ENCODE assay signal across 9 cellular contexts in the genomic region with DNA sequence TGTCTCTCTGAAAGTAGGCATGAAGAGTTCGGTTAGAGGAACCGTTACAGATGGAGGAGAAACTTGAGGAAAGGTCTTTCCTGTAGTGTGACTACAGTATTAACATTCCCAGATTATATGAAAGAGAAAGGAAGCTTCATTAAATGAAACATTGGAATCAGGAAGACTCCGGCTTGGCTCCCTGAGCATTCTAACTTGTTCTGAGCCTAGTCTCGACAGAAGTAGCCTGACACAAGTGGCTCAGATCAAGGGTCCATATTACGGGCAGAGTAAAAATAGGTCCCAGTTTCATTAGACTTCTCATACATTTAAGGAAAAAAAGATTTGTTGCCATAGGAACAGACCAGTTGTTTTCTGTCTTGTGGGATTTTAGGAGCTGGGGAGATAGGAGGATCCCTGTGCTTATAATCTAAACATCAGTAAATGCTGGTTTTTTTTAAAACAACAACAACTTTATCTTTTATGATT. TPM values are rescaled to one million over a fixed set of nuclear protein-coding genes. Genes with fewer than 3 reads are reported as not detected.
DNase-seq lines count a peak whose midpoint lies in the region; ATAC-seq, FAIRE-seq and TF ChIP-seq lines count a peak whose summit lies in the region.
"Had no signal": no experiment of that assay in that cellular context is flagged by ENCODE, and none has a peak within 500 bp of the region (broad histone marks: within the 10 kb centered on the region; RNA-seq: fewer than 3 reads in every experiment).

No MANE protein-coding gene starts in this region.

- POLR2A ChIA-PET in CD8-positive, alpha-beta memory T cell (lab: Charles Lee): interaction anchor here (0.7 to 8.8 kb wide), 7 partner anchors 9 to 71 kb away, joined by 3 to 86 read pairs (median 5); partner anchors contain the start of gene SMAP2
- POLR2A ChIA-PET in endothelial cell of umbilical vein (lab: Charles Lee): no interaction called here

- CTCF ChIA-PET in CD8-positive, alpha-beta memory T cell (lab: Charles Lee): interaction anchor here (1.4 to 6.3 kb wide), 9 partner anchors 12 to 242 kb away, joined by 3 to 46 read pairs (median 7); partner anchors contain the start of gene SMAP2
- CTCF ChIA-PET in endothelial cell of umbilical vein (lab: Charles Lee): interaction anchor here (0.9 to 6.6 kb wide), 6 partner anchors 12 to 242 kb away, joined by 4 to 37 read pairs (median 11); no protein-coding TSS in a partner anchor

- no peak for DNase-seq in CD8-positive, alpha-beta memory T cell
- DNase-seq in endothelial cell of umbilical vein (ENCODE audit: low read depth, low spot score): no peak
- DNase-seq in psoas muscle: no peak
- no peak for DNase-seq in NCI-H2196 treated with DMSO at 0.1 percent for 48 hours (lab: John Stamatoyannopoulos, UW; ENCODE audit: unreplicated experiment)
- DNase-seq in NCI-H146 (lab: John Stamatoyannopoulos, UW): no peak
- no peak for DNase-seq in NCI-H2227 treated with DMSO at 0.1 percent for 48 hours (lab: John Stamatoyannopoulos, UW)

- peak; percentile 59 for FAIRE-seq in endothelial cell of umbilical vein (lab: Jason Lieb, UNC)
- FAIRE-seq: HTR-8/SVneo had no signal

- no peaks in the 10 kb centered on the region for H3K27me3 ChIP-seq in CD8-positive, alpha-beta memory T cell (ENCODE audit: insufficient read depth, low read length, poor library complexity, severe bottlenecking)
- H3K27me3 ChIP-seq in OCI-LY3 (ENCODE audit: low read depth, low read length) (no peaks in the 10 kb centered on the region), endothelial cell of umbilical vein (ENCODE audit: control insufficient read depth in 2 of 2, insufficient read depth in 2 of 2, low read length in 2 of 2) (no peaks in the 10 kb centered on the region), psoas muscle (ENCODE audit: insufficient read depth in 3 of 3, low read length in 2 of 3) (no peaks in the 10 kb centered on the region)

- no peaks in the 10 kb centered on the region for H4K20me1 ChIP-seq in OCI-LY3 (ENCODE audit: insufficient read depth, low read length)
- H4K20me1 ChIP-seq in endothelial cell of umbilical vein (replicated peaks; ENCODE audit: control insufficient read depth, extremely low read depth, insufficient read depth, low read length): no peaks in the 10 kb centered on the region

- TF ChIP-seq CTCF in OCI-LY3 (IDR thresholded peaks at IDR 0.05; ENCODE audit: low read depth, low read length): no peak
- TF ChIP-seq CTCF in endothelial cell of umbilical vein (IDR thresholded peaks at IDR 0.05; ENCODE audit: extremely low read depth in 1 of 2, insufficient read depth in 1 of 2, low read depth in 1 of 2, low read length in 2 of 2): no peak
- no peak for TF ChIP-seq CTCF in psoas muscle (IDR thresholded peaks at IDR 0.05)

- H3K79me2 ChIP-seq in OCI-LY3 (ENCODE audit: low read length): peaks cover 88% of the 10 kb centered on the region
- H3K79me2 ChIP-seq in endothelial cell of umbilical vein (ENCODE audit: control insufficient read depth, insufficient read depth, low read length): no peaks in the 10 kb centered on the region

- peak overlapping the region; percentile 63 for H3K4me3 ChIP-seq in CD8-positive, alpha-beta memory T cell (ENCODE audit: low read length)
- H3K4me3 ChIP-seq in OCI-LY3 (ENCODE audit: low read length) (peak overlapping the region; percentile 75), endothelial cell of umbilical vein (replicated peaks in 1 of 3; ENCODE audit: insufficient read depth in 1 of 3, low read depth in 1 of 3, low read length in 3 of 3) (no peak overlapping the region), psoas muscle (peak overlapping the region; percentile 11)

- no peak for TF ChIP-seq POLR2A in endothelial cell of umbilical vein (IDR thresholded peaks at IDR 0.05; ENCODE audit: low read depth, low read length)

- BruUV-seq in endothelial cell of umbilical vein (replicated peaks; lab: Mats Ljungman, UMichigan): no TSS peak

- H3K4me1 ChIP-seq in CD8-positive, alpha-beta memory T cell (ENCODE audit: insufficient read depth, low read length): peaks cover 89% of the 10 kb centered on the region
- H3K4me1 ChIP-seq in OCI-LY3 (ENCODE audit: low read length) (peaks cover 80% of the 10 kb centered on the region), endothelial cell of umbilical vein (ENCODE audit: control insufficient read depth, extremely low read depth, insufficient read depth, low read length) (peaks cover 8% of the 10 kb centered on the region), psoas muscle (peaks cover 34% of the 10 kb centered on the region)

- peaks cover 9 to 42% (median 9%) of the 10 kb centered on the region in 3 donors for H3K36me3 Mint-ChIP-seq in CD8-positive, alpha-beta memory T cell

- no peaks in the 10 kb centered on the region for H3K27me3 Mint-ChIP-seq in CD8-positive, alpha-beta memory T cell

- ATAC-seq in psoas muscle (no peak), HG02938 (IDR thresholded peaks at IDR 0.05; ENCODE audit: unreplicated experiment) (no peak)

- H3K4me3 Mint-ChIP-seq in CD8-positive, alpha-beta memory T cell: peak overlapping the region; percentile 72 to 90 (median 84)

- H3K27ac ChIP-seq in CD8-positive, alpha-beta memory T cell (ENCODE audit: low read depth, low read length): peak overlapping the region; percentile 95
- peak overlapping the region; percentile 100 for H3K27ac ChIP-seq in OCI-LY3 (ENCODE audit: low read length)
- no peak overlapping the region for H3K27ac ChIP-seq in endothelial cell of umbilical vein (ENCODE audit: insufficient read depth, low read depth, low read length)
- H3K27ac ChIP-seq in psoas muscle: peak overlapping the region; percentile 70

- H3K4me2 ChIP-seq in OCI-LY3 (ENCODE audit: low read length): peak overlapping the region; percentile 99
- no peak overlapping the region for H3K4me2 ChIP-seq in endothelial cell of umbilical vein (ENCODE audit: insufficient read depth, low read length)

- no peak overlapping the region for H2AFZ ChIP-seq in OCI-LY3 (ENCODE audit: low read depth, low read length)
- peak overlapping the region; percentile 26 for H2AFZ ChIP-seq in endothelial cell of umbilical vein (ENCODE audit: low read depth, low read length)

- H3K9me1 ChIP-seq in endothelial cell of umbilical vein (replicated peaks; ENCODE audit: control insufficient read depth, extremely low read depth, insufficient read depth, low read length): no peaks in the 10 kb centered on the region

- no peaks in the 10 kb centered on the region for H3K9me3 ChIP-seq in CD8-positive, alpha-beta memory T cell (ENCODE audit: low read length)
- H3K9me3 ChIP-seq in OCI-LY3 (ENCODE audit: insufficient read depth, low read length) (no peaks in the 10 kb centered on the region), endothelial cell of umbilical vein (replicated peaks; ENCODE audit: control insufficient read depth, insufficient read depth, low read length) (no peaks in the 10 kb centered on the region), psoas muscle (no peaks in the 10 kb centered on the region)

- dilution Hi-C loops in endothelial cell of umbilical vein (cut with MboI; ENCODE audit: extremely low pct_ligation_motif_present, low sequenced_read_pairs): no loop called here

- no peaks in the 10 kb centered on the region for H3K9me3 Mint-ChIP-seq in CD8-positive, alpha-beta memory T cell

- H3K4me1 Mint-ChIP-seq in CD8-positive, alpha-beta memory T cell: peaks cover 89 to 96% (median 95%) of the 10 kb centered on the region in 3 donors

- WGBS in psoas muscle, 3 donors: 46 to 53% (median 49%) methylated on average over 5 of the region's 5 CpGs

- peak overlapping the region; percentile 90 to 100 (median 98) for H3K27ac Mint-ChIP-seq in CD8-positive, alpha-beta memory T cell

- peaks cover 4% of the 10 kb centered on the region for H3K36me3 ChIP-seq in CD8-positive, alpha-beta memory T cell (ENCODE audit: insufficient read depth, low read length)
- H3K36me3 ChIP-seq in OCI-LY3 (replicated peaks; ENCODE audit: low read depth, low read length): peaks cover 9% of the 10 kb centered on the region
- no peaks in the 10 kb centered on the region for H3K36me3 ChIP-seq in endothelial cell of umbilical vein (ENCODE audit: control insufficient read depth in 2 of 2, extremely low read depth in 1 of 2, insufficient read depth in 2 of 2, low read length in 2 of 2)
- no peaks in the 10 kb centered on the region for H3K36me3 ChIP-seq in psoas muscle (ENCODE audit: insufficient read depth in 1 of 2, low read depth in 1 of 2)

- H3K9ac ChIP-seq in OCI-LY3 (ENCODE audit: low read length): peak overlapping the region; percentile 97
- H3K9ac ChIP-seq in endothelial cell of umbilical vein (replicated peaks; ENCODE audit: extremely low read depth, insufficient read depth, low read length): no peak overlapping the region

- intact Hi-C loops in endothelial cell of umbilical vein (cut with micrococcal nuclease) (no loop called here), psoas muscle (cut with DNase I) (no loop called here)

TF ChIP-seq in endothelial cell of umbilical vein, 7 proteins besides CTCF, POLR2A, EP300 and RAD21:
- TF ChIP-seq MYC (IDR thresholded peaks at IDR 0.05; ENCODE audit: low read depth, low read length): no peak
- no peak for TF ChIP-seq POLR2AphosphoS5 (IDR thresholded peaks at IDR 0.05; ENCODE audit: insufficient read depth, low read depth, low read length)
- TF ChIP-seq MAX (IDR thresholded peaks at IDR 0.05; ENCODE audit: insufficient read depth, insufficient read length): no peak
- no peak for TF ChIP-seq EZH2 (IDR thresholded peaks at IDR 0.05; ENCODE audit: borderline replicate concordance, low read depth, low read length, severe bottlenecking)
- TF ChIP-seq GATA2 (IDR thresholded peaks at IDR 0.05; ENCODE audit: insufficient read depth, insufficient read length, low read depth, low read length): no peak
- TF ChIP-seq FOS (IDR thresholded peaks at IDR 0.05; ENCODE audit: borderline replicate concordance, insufficient read depth, low read length): no peak
- no peak for TF ChIP-seq JUN (IDR thresholded peaks at IDR 0.05; ENCODE audit: borderline replicate concordance, insufficient read depth, insufficient read length, low read depth)

RNA-seq across cellular contexts. Expression of gene SMAP2, which starts 12.8 kb away (rescaled TPM):
- total RNA-seq in CD8-positive, alpha-beta memory T cell: 100 to 1,000 TPM; 144 to 146 TPM
- 340 TPM for polyA plus RNA-seq in CD8-positive, alpha-beta memory T cell
- 11.1 and 12.0 TPM in 2 replicates for total RNA-seq in endothelial cell of umbilical vein
- polyA plus RNA-seq in endothelial cell of umbilical vein: 7.4 and 8.0 TPM in 2 replicates
- polyA plus RNA-seq in endothelial cell of umbilical vein (2011; cell fraction: cytosol; rRNA removed): 6.1 and 7.5 TPM in 2 replicates
- polyA plus RNA-seq in endothelial cell of umbilical vein (2011; cell fraction: nucleus; rRNA removed): 4.7 and 8.8 TPM in 2 replicates
- polyA plus RNA-seq in endothelial cell of umbilical vein (2012): 10.0 and 11.8 TPM in 2 replicates
- polyA minus RNA-seq in endothelial cell of umbilical vein: 10.0 and 14.3 TPM in 2 replicates
- 5.3 TPM for polyA minus RNA-seq in endothelial cell of umbilical vein (2011; cell fraction: cytosol; rRNA and poly(A)+ RNA removed)
- polyA minus RNA-seq in endothelial cell of umbilical vein (2011; cell fraction: nucleus; rRNA and poly(A)+ RNA removed): 2.3 and 3.5 TPM in 2 replicates
- 10 to 100 TPM in 3 of 4 donors, 1 to 10 TPM in 1; 6.9 to 35.0 (median 15.3) TPM for total RNA-seq in psoas muscle
- 10 to 100 TPM; 18.0 to 32.2 (median 18.4) TPM for polyA plus RNA-seq in psoas muscle

Comparison
In these comparisons a context has a peak if more than half of its experiments do, and no peak if none do; other contexts are left out.
1. H3K4me3 ChIP-seq: peak in CD8-positive, alpha-beta memory T cell (single experiment), OCI-LY3 (single experiment) and psoas muscle (single experiment); none in endothelial cell of umbilical vein (0 of 3).
2. RNA of gene SMAP2, which starts 12.8 kb away (total RNA-seq): 144 to 146 TPM in CD8-positive, alpha-beta memory T cell; 6.9 to 35.0 TPM in psoas muscle and 11.1 to 12.0 TPM in endothelial cell of umbilical vein; every median in the first group is over 4 times any median in the second.